10 cellular contexts compared by ENCODE assay signal in the genomic region with DNA sequence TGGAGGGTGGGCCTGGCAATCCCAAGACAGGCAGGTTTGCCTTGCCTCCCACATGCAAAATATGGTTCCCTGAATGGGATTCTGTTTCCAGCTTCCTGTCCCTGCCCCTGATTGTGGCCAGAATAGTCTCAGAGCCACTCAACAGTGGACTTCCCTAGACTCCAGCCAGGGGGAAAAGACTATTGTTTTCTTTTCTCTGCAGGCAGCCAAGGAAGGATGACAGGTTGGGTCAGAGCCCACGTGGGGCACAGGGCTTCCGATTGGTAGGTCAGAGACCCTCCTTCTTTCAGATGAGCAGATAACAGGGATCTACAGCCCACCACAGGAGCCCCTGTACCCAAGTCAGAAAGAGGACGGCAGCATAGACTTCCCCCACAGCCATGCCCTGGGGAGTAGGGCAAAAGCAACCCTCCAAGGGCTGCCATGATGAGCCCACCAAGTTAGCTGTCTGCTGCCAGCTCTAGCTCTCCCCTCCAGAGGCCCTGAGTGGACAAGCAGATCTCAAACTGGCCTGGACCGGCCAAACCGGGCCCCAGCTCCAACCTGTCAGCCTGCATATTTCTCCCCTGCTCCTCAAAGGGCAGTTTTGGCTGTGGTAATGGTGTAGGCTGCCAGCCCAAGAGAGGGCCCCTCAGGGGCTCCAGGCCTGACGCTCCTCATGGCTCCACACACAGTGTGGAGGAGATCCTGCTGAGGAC. TPM values are rescaled to one million over a fixed set of nuclear protein-coding genes. Genes with fewer than 3 reads are reported as not detected.
DNase-seq lines count a peak whose midpoint lies in the region; ATAC-seq and TF ChIP-seq lines count a peak whose summit lies in the region.
"Had no signal": no experiment of that assay in that cellular context is flagged by ENCODE, and none has a peak within 500 bp of the region (broad histone marks: within the 10 kb centered on the region; RNA-seq: fewer than 3 reads in every experiment).

No MANE protein-coding gene starts in this region.

- H3K27ac Mint-ChIP-seq in activated naive CD8-positive, alpha-beta T cell: peak overlapping the region; percentile 50

- H3K9me3 ChIP-seq in left lung: no peaks in the 10 kb centered on the region
- no peaks in the 10 kb centered on the region for H3K9me3 ChIP-seq in subcutaneous abdominal adipose tissue (ENCODE audit: control insufficient read depth in 5 of 5, low read length in 5 of 5)

- intact Hi-C loops in left lung (cut with DNase I): no loop called here

- no peaks in the 10 kb centered on the region for H3K9me3 Mint-ChIP-seq in activated naive CD8-positive, alpha-beta T cell (ENCODE audit: low read depth)

- no peaks in the 10 kb centered on the region for H3K27me3 Mint-ChIP-seq in activated naive CD8-positive, alpha-beta T cell

- peaks cover 75% of the 10 kb centered on the region for H3K4me1 Mint-ChIP-seq in activated naive CD8-positive, alpha-beta T cell (ENCODE audit: low read depth)

- H3K4me1 ChIP-seq in left lung (peaks cover 20 to 66% of the 10 kb centered on the region in 2 donors), subcutaneous abdominal adipose tissue (ENCODE audit: control insufficient read depth in 5 of 5, insufficient read depth in 5 of 5, low read length in 5 of 5) (peaks cover 17 to 86% (median 66%) of the 10 kb centered on the region in 5 donors)

- H3K36me3 Mint-ChIP-seq in activated naive CD8-positive, alpha-beta T cell: peaks cover 9% of the 10 kb centered on the region

- H3K27me3 ChIP-seq in left lung: no peaks in the 10 kb centered on the region
- no peaks in the 10 kb centered on the region for H3K27me3 ChIP-seq in subcutaneous abdominal adipose tissue (ENCODE audit: control insufficient read depth in 5 of 5, insufficient read depth in 4 of 5, low read length in 5 of 5)

- peak overlapping the region; percentile 27 for H3K4me3 Mint-ChIP-seq in activated naive CD8-positive, alpha-beta T cell

- H3K36me3 ChIP-seq in left lung (peaks cover 5 to 44% of the 10 kb centered on the region in 2 donors), subcutaneous abdominal adipose tissue (ENCODE audit: control insufficient read depth in 5 of 5, insufficient read depth in 5 of 5, low read length in 5 of 5) (peaks cover under 1 to 24% (median 16%) of the 10 kb centered on the region in 5 donors)

- H3K4me3 ChIP-seq in left lung (no peak overlapping the region), subcutaneous abdominal adipose tissue (ENCODE audit: low read depth in 1 of 5, low read length in 5 of 5) (peak overlapping the region in 3 of 5 donors; percentile 29 to 47 (median 32))

- DNase-seq in activated CD8-positive, alpha-beta memory T cell treated with anti-CD3 and anti-CD28 coated beads for 24 hours: peak; percentile 60
- DNase-seq in activated CD8-positive, alpha-beta memory T cell treated with anti-CD3 and anti-CD28 coated beads, Interleukin-2, amount 50 U/mL, for 4 hours: no peak
- DNase-seq in left lung (peak in 1 of 2 donors; percentile 73), NCI-H2227 treated with DMSO at 0.1 percent for 48 hours (lab: John Stamatoyannopoulos, UW) (no peak), GM19240 (ENCODE audit: insufficient read length, low spot score) (no peak)
- DNase-seq: activated CD4-positive, alpha-beta T cell treated with anti-CD3 and anti-CD28 coated beads, Interleukin-2, amount 50 U/mL, for 4 hours; central memory CD4-positive, alpha-beta T cell had no signal

- H3K27ac ChIP-seq in left lung (peak overlapping the region; percentile 44 to 77), subcutaneous abdominal adipose tissue (ENCODE audit: low read depth, low read length) (peak overlapping the region; percentile 78)

- ATAC-seq in left lung (peak; percentile 50), HG03159 (IDR thresholded peaks at IDR 0.05; ENCODE audit: unreplicated experiment) (no peak)

- H3K9ac ChIP-seq in subcutaneous abdominal adipose tissue (ENCODE audit: low read length in 5 of 5): peak overlapping the region in 1 of 5 donors; percentile 28

- peak in 1 of 2 donors; percentile 12 for TF ChIP-seq CTCF in left lung (IDR thresholded peaks at IDR 0.05)

RNA-seq across cellular contexts. Expression of a gene that starts 6.3 kb away (rescaled TPM):
- total RNA-seq in left lung: 1 to 10 TPM in 1 of 2 donors, not detected in 1; 1.5 TPM

RNA-seq across cellular contexts. Expression of a gene that starts 19.9 kb away (rescaled TPM):
- 10 to 100 TPM; 47.7 to 77.5 TPM for total RNA-seq in left lung

RNA-seq across cellular contexts. Expression of a gene that starts 21.1 kb away (rescaled TPM):
- 10 to 100 TPM; 66.7 to 70.1 TPM for total RNA-seq in left lung

RNA-seq across cellular contexts. Expression of a gene that starts 26.5 kb away (rescaled TPM):
- 10 to 100 TPM; 33.1 to 48.3 TPM for total RNA-seq in left lung

RNA-seq across cellular contexts. Expression of a gene that starts 59.3 kb away (rescaled TPM):
- 10 to 100 TPM; 60.2 to 67.9 TPM for total RNA-seq in left lung

Comparison
In these comparisons a context has a peak if more than half of its experiments do, and no peak if none do; other contexts are left out.
1. H3K4me3 ChIP-seq: peak in subcutaneous abdominal adipose tissue (3 of 5); none in left lung (0 of 2).